ENCODE assay signal across 7 cellular contexts in the genomic region with DNA sequence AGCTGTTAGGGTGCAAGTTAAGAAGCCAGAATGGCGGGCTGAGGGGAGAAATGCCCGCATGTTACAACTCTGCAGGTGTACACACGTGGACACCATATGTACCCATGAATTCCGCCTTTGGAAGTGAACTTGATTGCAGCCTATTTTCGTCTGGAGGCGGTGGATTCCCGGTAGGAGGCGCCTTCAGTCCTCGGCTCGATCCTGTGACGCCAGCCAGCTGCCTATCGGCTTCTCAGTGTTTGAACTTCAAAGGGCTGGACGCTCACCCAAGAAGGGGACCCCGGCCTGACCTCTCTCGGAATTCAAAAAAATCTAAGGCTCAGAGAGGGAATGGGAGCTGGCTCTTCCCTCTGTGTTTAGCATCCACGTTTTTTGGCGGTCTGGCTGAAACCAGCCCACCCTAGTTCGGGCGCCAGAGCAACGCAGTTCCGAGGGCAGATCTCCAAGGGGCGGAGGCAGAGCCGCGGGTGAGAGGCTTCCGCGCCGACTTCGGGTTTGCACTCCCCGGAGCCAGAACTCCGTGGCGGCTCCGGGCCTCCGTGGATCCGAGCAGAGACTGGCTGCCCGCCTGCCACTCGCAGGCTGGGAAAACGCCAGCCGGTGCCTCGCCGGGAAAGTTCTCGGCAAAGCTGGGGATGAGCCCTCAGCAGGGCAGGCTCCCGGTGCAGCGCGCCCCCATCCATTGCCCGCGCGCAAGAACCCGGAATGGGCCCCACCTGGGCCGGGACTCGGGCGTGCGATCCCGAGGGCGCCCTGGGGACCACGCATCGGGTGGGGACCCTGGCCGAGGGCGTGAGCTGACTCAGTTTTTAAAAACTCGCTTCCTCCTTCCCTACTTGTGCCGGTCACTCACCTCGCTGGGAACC. TPM values are rescaled to one million over a fixed set of nuclear protein-coding genes. Genes with fewer than 3 reads are reported as not detected.
DNase-seq lines count a peak whose midpoint lies in the region; ATAC-seq, FAIRE-seq and TF ChIP-seq lines count a peak whose summit lies in the region.

No MANE protein-coding gene starts in this region.

- H3K79me2 ChIP-seq in endothelial cell of umbilical vein (ENCODE audit: control insufficient read depth, insufficient read depth, low read length): peaks cover 14% of the 10 kb centered on the region

- no peaks in the 10 kb centered on the region for H3K36me3 ChIP-seq in endothelial cell of umbilical vein (ENCODE audit: control insufficient read depth in 2 of 2, extremely low read depth in 1 of 2, insufficient read depth in 2 of 2, low read length in 2 of 2)
- no peaks in the 10 kb centered on the region for H3K36me3 ChIP-seq in lower lobe of right lung

- no peak for TF ChIP-seq POLR2A in endothelial cell of umbilical vein (IDR thresholded peaks at IDR 0.05; ENCODE audit: low read depth, low read length)

- dilution Hi-C loops in endothelial cell of umbilical vein (cut with MboI; ENCODE audit: extremely low pct_ligation_motif_present, low sequenced_read_pairs): no loop called here

- peak overlapping the region; percentile 88 for H3K4me2 ChIP-seq in endothelial cell of umbilical vein (ENCODE audit: insufficient read depth, low read length)

- intact Hi-C loops in endothelial cell of umbilical vein (cut with micrococcal nuclease): loop anchor here (1.0 to 5.0 kb wide), 9 partner anchors 27 to 279 kb away; a partner anchor contains a TSS
- intact Hi-C loops in lower lobe of right lung (cut with DNase I): no loop called here

- FAIRE-seq in endothelial cell of umbilical vein (lab: Jason Lieb, UNC): peak; percentile 94

- no TSS peak for BruUV-seq in endothelial cell of umbilical vein (replicated peaks; lab: Mats Ljungman, UMichigan)

- no peak for ATAC-seq in T-cell (replicated peaks in 1 of 4)
- ATAC-seq in lower lobe of right lung: peak; percentile 80 to 83

- peak overlapping the region; percentile 53 to 57 (median 54) for H3K4me3 Mint-ChIP-seq in T-cell

- POLR2A ChIA-PET in T-cell (lab: Charles Lee): no interaction called here
- POLR2A ChIA-PET in endothelial cell of umbilical vein (lab: Charles Lee): interaction anchor here (1.0 kb wide), 1 partner anchor 25 kb away, joined by 3 read pairs; no protein-coding TSS in a partner anchor

- TF ChIP-seq CTCF in endothelial cell of umbilical vein (IDR thresholded peaks at IDR 0.05; ENCODE audit: extremely low read depth in 1 of 2, insufficient read depth in 1 of 2, low read depth in 1 of 2, low read length in 2 of 2) (peak; percentile 71 to 81), lower lobe of right lung (IDR thresholded peaks at IDR 0.05) (peak; percentile 65)

- CTCF ChIA-PET in T-cell (lab: Charles Lee) (no interaction called here), endothelial cell of umbilical vein (lab: Charles Lee) (interaction anchor here (0.9 to 7.8 kb wide), 30 partner anchors 9 to 279 kb away, joined by 3 to 211 read pairs (median 5); a partner anchor contains a TSS)

- H3K4me1 ChIP-seq in endothelial cell of umbilical vein (ENCODE audit: control insufficient read depth, extremely low read depth, insufficient read depth, low read length): peaks cover 16% of the 10 kb centered on the region
- H3K4me1 ChIP-seq in lower lobe of right lung: peaks cover 35% of the 10 kb centered on the region

- H3K4me1 Mint-ChIP-seq in T-cell: peaks cover 21 to 39% (median 30%) of the 10 kb centered on the region in 3 donors

- no peaks in the 10 kb centered on the region for H3K36me3 Mint-ChIP-seq in T-cell

- no peaks in the 10 kb centered on the region for H3K9me3 ChIP-seq in endothelial cell of umbilical vein (replicated peaks; ENCODE audit: control insufficient read depth, insufficient read depth, low read length)
- no peaks in the 10 kb centered on the region for H3K9me3 ChIP-seq in lower lobe of right lung

- H3K9ac ChIP-seq in endothelial cell of umbilical vein (replicated peaks; ENCODE audit: extremely low read depth, insufficient read depth, low read length): peak overlapping the region; percentile 79

- peak overlapping the region; percentile 85 for H2AFZ ChIP-seq in endothelial cell of umbilical vein (ENCODE audit: low read depth, low read length)

- peaks cover 9 to 12% of the 10 kb centered on the region in 2 experiments for H3K27me3 ChIP-seq in endothelial cell of umbilical vein (ENCODE audit: control insufficient read depth in 2 of 2, insufficient read depth in 2 of 2, low read length in 2 of 2)
- no peaks in the 10 kb centered on the region for H3K27me3 ChIP-seq in lower lobe of right lung (ENCODE audit: low read depth)

- no peak overlapping the region for H3K27ac Mint-ChIP-seq in T-cell

- peaks cover 57 to 65% of the 10 kb centered on the region in 2 donors for H3K27me3 Mint-ChIP-seq in T-cell

- H3K27ac ChIP-seq in endothelial cell of umbilical vein (ENCODE audit: insufficient read depth, low read depth, low read length) (peak overlapping the region; percentile 20), lower lobe of right lung (peak overlapping the region; percentile 93)

- H3K9me1 ChIP-seq in endothelial cell of umbilical vein (replicated peaks; ENCODE audit: control insufficient read depth, extremely low read depth, insufficient read depth, low read length): no peaks in the 10 kb centered on the region

- peaks cover 0 to 4% (median 0%) of the 10 kb centered on the region in 3 donors for H3K9me3 Mint-ChIP-seq in T-cell

- DNase-seq in GF-D8 (lab: John Stamatoyannopoulos, UW) (peak; percentile 40), NCI-H1092 treated with DMSO at 0.1 percent for 48 hours (lab: John Stamatoyannopoulos, UW) (peak; percentile 86), T-cell (no peak), endothelial cell of umbilical vein (ENCODE audit: low read depth, low spot score) (peak; percentile 89), lower lobe of right lung (peak; percentile 89), stromal cell of bone marrow (ENCODE audit: low read depth) (peak; percentile 73)
- DNase-seq in stimulated activated CD4-positive, alpha-beta T cell treated with anti-CD3 and anti-CD28 coated beads, Interleukin-4, amount 100 ng/mL, for 1 hour: no peak

- H3K4me3 ChIP-seq in endothelial cell of umbilical vein (replicated peaks in 1 of 3; ENCODE audit: insufficient read depth in 1 of 3, low read depth in 1 of 3, low read length in 3 of 3) (peak overlapping the region; percentile 42 to 70 (median 53)), lower lobe of right lung (peak overlapping the region; percentile 77)

- H4K20me1 ChIP-seq in endothelial cell of umbilical vein (replicated peaks; ENCODE audit: control insufficient read depth, extremely low read depth, insufficient read depth, low read length): no peaks in the 10 kb centered on the region

TF ChIP-seq in endothelial cell of umbilical vein, 7 proteins besides CTCF, POLR2A, EP300 and RAD21:
- no peak for TF ChIP-seq POLR2AphosphoS5 (IDR thresholded peaks at IDR 0.05; ENCODE audit: insufficient read depth, low read depth, low read length)
- TF ChIP-seq, protein P1, sequence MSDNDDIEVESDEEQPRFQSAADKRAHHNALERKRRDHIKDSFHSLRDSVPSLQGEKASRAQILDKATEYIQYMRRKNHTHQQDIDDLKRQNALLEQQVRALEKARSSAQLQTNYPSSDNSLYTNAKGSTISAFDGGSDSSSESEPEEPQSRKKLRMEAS (IDR thresholded peaks at IDR 0.05; ENCODE audit: insufficient read depth, insufficient read length): peak; percentile 46

RNA-seq across cellular contexts. Expression of a gene that starts 1.0 kb away (rescaled TPM):
- total RNA-seq in T-cell: under 1 TPM in 2 of 5 donors, not detected in 3; 0.23 to 0.26 TPM
- total RNA-seq in endothelial cell of umbilical vein: 10.5 and 13.7 TPM in 2 replicates
- polyA plus RNA-seq in endothelial cell of umbilical vein: 11.5 and 13.9 TPM in 2 replicates
- 10.1 TPM in 2 replicates for polyA plus RNA-seq in endothelial cell of umbilical vein (2011; cell fraction: cytosol; rRNA removed)
- polyA plus RNA-seq in endothelial cell of umbilical vein (2011; cell fraction: nucleus; rRNA removed): 9.5 and 11.3 TPM in 2 replicates
- 8.6 and 8.9 TPM in 2 replicates for polyA plus RNA-seq in endothelial cell of umbilical vein (2012)
- 5.9 and 8.2 TPM in 2 replicates for polyA minus RNA-seq in endothelial cell of umbilical vein
- polyA minus RNA-seq in endothelial cell of umbilical vein (2011; cell fraction: cytosol; rRNA and poly(A)+ RNA removed): 3.9 TPM
- polyA minus RNA-seq in endothelial cell of umbilical vein (2011; cell fraction: nucleus; rRNA and poly(A)+ RNA removed): 2.6 and 3.5 TPM in 2 replicates
- 18.4 TPM for total RNA-seq in lower lobe of right lung

Comparison
In these comparisons a context has a peak if more than half of its experiments do, and no peak if none do; other contexts are left out.
1. DNase-seq: peak in GF-D8 (single experiment), NCI-H1092 treated with DMSO at 0.1 percent for 48 hours (single experiment), endothelial cell of umbilical vein (single experiment), lower lobe of right lung (single experiment) and stromal cell of bone marrow (single experiment); none in T-cell (0 of 34) and stimulated activated CD4-positive, alpha-beta T cell treated with anti-CD3 and anti-CD28 coated beads, Interleukin-4, amount 100 ng/mL, for 1 hour (single experiment).
2. ATAC-seq: peak in lower lobe of right lung (2 of 2); none in T-cell (0 of 4).